Comparison of ENCODE assay signal across 1 cellular context in genomic region chr1:20521960-20522861, GRCh38.
TF ChIP-seq lines count a peak whose summit lies in the region.

No MANE protein-coding gene starts in this region.

TF ChIP-seq in HepG2, 621 proteins besides CTCF, POLR2A, EP300 and RAD21 (continues in another document):
- TF ChIP-seq ZBTB38 (CRISPR knock-in tag; IDR thresholded peaks at IDR 0.05) (0 out of 2 replicates have a peak, but pooled peaks have one; percentile 17), ISL2 (CRISPR knock-in tag; IDR thresholded peaks at IDR 0.05) (no peak), FOXA3 (CRISPR knock-in tag; IDR thresholded peaks at IDR 0.05) (0 out of 2 replicates have a peak, but pooled peaks have one; percentile 17), GPBP1L1 (CRISPR knock-in tag; IDR thresholded peaks at IDR 0.05) (no peak), NFYB (CRISPR knock-in tag; IDR thresholded peaks at IDR 0.05) (no peak), ZNF710 (CRISPR knock-in tag; IDR thresholded peaks at IDR 0.05; ENCODE audit: borderline replicate concordance) (0 out of 2 replicates have a peak, but pooled peaks have one; percentile 20), ZBTB40 (IDR thresholded peaks at IDR 0.05) (no peak), ZBTB40 (CRISPR knock-in tag; IDR thresholded peaks at IDR 0.05) (no peak), EHMT2 (IDR thresholded peaks at IDR 0.05; ENCODE audit: borderline replicate concordance, low read depth, low read length) (no peak), CREB1 (IDR thresholded peaks at IDR 0.05) (no peak), CREB1 (CRISPR knock-in tag; IDR thresholded peaks at IDR 0.05) (no peak), REPIN1 (CRISPR knock-in tag; IDR thresholded peaks at IDR 0.05; ENCODE audit: borderline replicate concordance, low read depth) (peak; percentile 42; the same call in 1 of the 2 replicates), ZNF629 (CRISPR knock-in tag; conservative IDR thresholded peaks at IDR 0.05) (peak; percentile 86), XRCC5 (optimal IDR thresholded peaks at IDR 0.05; ENCODE audit: low read length) (peak; percentile 52), TEAD3 (CRISPR knock-in tag; optimal IDR thresholded peaks at IDR 0.05; ENCODE audit: borderline replicate concordance) (peak; percentile 16), ZNF580 (CRISPR knock-in tag; IDR thresholded peaks at IDR 0.05; ENCODE audit: borderline replicate concordance, low read depth) (peak; percentile 48; the same call in 1 of the 2 replicates), RNF2 (conservative IDR thresholded peaks at IDR 0.05; ENCODE audit: low read depth) (no peak), SAP130 (CRISPR knock-in tag; IDR thresholded peaks at IDR 0.05; ENCODE audit: low read depth) (0 out of 2 replicates have a peak, but pooled peaks have one; percentile 20), MIXL1 (CRISPR knock-in tag; IDR thresholded peaks at IDR 0.05) (0 out of 2 replicates have a peak, but pooled peaks have one; percentile 39), TIGD3 (CRISPR knock-in tag; IDR thresholded peaks at IDR 0.05; ENCODE audit: borderline replicate concordance) (no peak), ERF (CRISPR knock-in tag; IDR thresholded peaks at IDR 0.05) (0 out of 2 replicates have a peak, but pooled peaks have one; percentile 31), ZBTB4 (CRISPR knock-in tag; IDR thresholded peaks at IDR 0.05; ENCODE audit: borderline replicate concordance) (no peak), ZKSCAN8 (CRISPR knock-in tag; IDR thresholded peaks at IDR 0.05; ENCODE audit: borderline replicate concordance) (peak; percentile 50; the same call in 1 of the 2 replicates), PRMT3 (CRISPR knock-in tag; IDR thresholded peaks at IDR 0.05; ENCODE audit: borderline replicate concordance, low read depth) (no peak), CHD4 (IDR thresholded peaks at IDR 0.05; ENCODE audit: borderline replicate concordance, low read length) (0 out of 2 replicates have a peak, but pooled peaks have one; percentile 63), SMC3 (IDR thresholded peaks at IDR 0.05; ENCODE audit: low read length) (peak; percentile 97), NR2C2 (CRISPR knock-in tag; IDR thresholded peaks at IDR 0.05; ENCODE audit: borderline replicate concordance) (no peak), ZNF589 (CRISPR knock-in tag; conservative IDR thresholded peaks at IDR 0.05) (no peak), STAG1 (CRISPR knock-in tag; IDR thresholded peaks at IDR 0.05) (peak; percentile 96), RXRB (CRISPR knock-in tag; IDR thresholded peaks at IDR 0.05; ENCODE audit: borderline replicate concordance) (peak; percentile 15; the same call in 1 of the 2 replicates), ELF3 (CRISPR knock-in tag; IDR thresholded peaks at IDR 0.05) (0 out of 2 replicates have a peak, but pooled peaks have one; percentile 28), ZNF75D (CRISPR knock-in tag; IDR thresholded peaks at IDR 0.05; ENCODE audit: borderline replicate concordance) (no peak), GATAD2A (CRISPR knock-in tag; IDR thresholded peaks at IDR 0.05) (0 out of 2 replicates have a peak, but pooled peaks have one; percentile 35), HOXD1 (CRISPR knock-in tag; IDR thresholded peaks at IDR 0.05) (no peak), HNF1B (CRISPR knock-in tag; IDR thresholded peaks at IDR 0.05) (0 out of 2 replicates have a peak, but pooled peaks have one; percentile 38), HNRNPK (IDR thresholded peaks at IDR 0.05; ENCODE audit: low read depth, low read length, poor library complexity, severe bottlenecking) (no peak), ATF3 (CRISPR knock-in tag; IDR thresholded peaks at IDR 0.05) (no peak), ZNF12 (CRISPR knock-in tag; IDR thresholded peaks at IDR 0.05) (no peak), HMG20B (CRISPR knock-in tag; conservative IDR thresholded peaks at IDR 0.05) (no peak), ZBTB37 (CRISPR knock-in tag; IDR thresholded peaks at IDR 0.05) (no peak), TSC22D2 (CRISPR knock-in tag; IDR thresholded peaks at IDR 0.05; ENCODE audit: borderline replicate concordance) (no peak)
